In genomic region chr6:166751051-166751595, GRCh38 we compare ENCODE assay signal across 8 cellular contexts.
DNase-seq lines count a peak whose midpoint lies in the region; ATAC-seq and TF ChIP-seq lines count a peak whose summit lies in the region.

No MANE protein-coding gene starts in this region.

- CTCF ChIA-PET in activated naive CD4-positive, alpha-beta T cell treated with anti-CD3 and anti-CD28 coated beads for 36 hours (lab: Charles Lee), result no interaction called here

- ATAC-seq in HG03103 (IDR thresholded peaks at IDR 0.05; ENCODE audit: low read depth, unreplicated experiment), result peak; percentile 71

- H3K9me3 Mint-ChIP-seq in activated naive CD4-positive, alpha-beta T cell treated with anti-CD3 and anti-CD28 coated beads for 36 hours, result no peaks in the 10 kb centered on the region

- no peak overlapping the region for H3K4me3 Mint-ChIP-seq in activated naive CD4-positive, alpha-beta T cell treated with anti-CD3 and anti-CD28 coated beads for 36 hours

- H3K4me1 ChIP-seq in thymus (ENCODE audit: control insufficient read depth, insufficient read depth, low read length) (peaks cover 25% of the 10 kb centered on the region), tibial nerve (no peaks in the 10 kb centered on the region)

- H3K36me3 ChIP-seq in WERI-Rb-1 (no peaks in the 10 kb centered on the region), thymus (ENCODE audit: control insufficient read depth, insufficient read depth) (no peaks in the 10 kb centered on the region), tibial nerve (no peaks in the 10 kb centered on the region)

- H3K27me3 Mint-ChIP-seq in activated naive CD4-positive, alpha-beta T cell treated with anti-CD3 and anti-CD28 coated beads for 36 hours (ENCODE audit: low read depth), result no peaks in the 10 kb centered on the region

- H3K27ac ChIP-seq in WERI-Rb-1, result peak overlapping the region; percentile 58
- peak overlapping the region; percentile 62 for H3K27ac ChIP-seq in thymus (ENCODE audit: low read depth)
- no peak overlapping the region for H3K27ac ChIP-seq in tibial nerve

- no peak for TF ChIP-seq CTCF in WERI-Rb-1 (IDR thresholded peaks at IDR 0.05; ENCODE audit: low read depth, low read length)
- no peak for TF ChIP-seq CTCF in tibial nerve (IDR thresholded peaks at IDR 0.05)

- no peak for TF ChIP-seq POLR2A in tibial nerve (IDR thresholded peaks at IDR 0.05)

- TF ChIP-seq EP300 in tibial nerve (IDR thresholded peaks at IDR 0.05), result no peak

- H3K27me3 ChIP-seq in WERI-Rb-1 (ENCODE audit: insufficient read depth, low read depth, severe bottlenecking) (no peaks in the 10 kb centered on the region), thymus (ENCODE audit: control insufficient read depth, insufficient read depth) (no peaks in the 10 kb centered on the region), tibial nerve (peaks cover 0 to 4% of the 10 kb centered on the region in 2 donors)

- H3K36me3 Mint-ChIP-seq in activated naive CD4-positive, alpha-beta T cell treated with anti-CD3 and anti-CD28 coated beads for 36 hours (ENCODE audit: low read depth), result no peaks in the 10 kb centered on the region

- 0 out of 2 replicates have a peak overlapping the region, but pooled peaks have one; percentile 3 for H3K4me3 ChIP-seq in WERI-Rb-1 (ENCODE audit: low read depth, low read length)
- H3K4me3 ChIP-seq in thymus (ENCODE audit: low read length), result peak overlapping the region; percentile 49
- no peak overlapping the region for H3K4me3 ChIP-seq in tibial nerve

- peaks cover 10% of the 10 kb centered on the region for H3K4me1 Mint-ChIP-seq in activated naive CD4-positive, alpha-beta T cell treated with anti-CD3 and anti-CD28 coated beads for 36 hours (ENCODE audit: low read depth)

- intact Hi-C loops in activated naive CD4-positive, alpha-beta T cell treated with anti-CD3 and anti-CD28 coated beads for 36 hours (cut with micrococcal nuclease), result loop anchor here (10.0 kb wide), 1 partner anchor 236 kb away; no protein-coding TSS in a partner anchor

- H3K9me3 ChIP-seq in WERI-Rb-1 (ENCODE audit: severe bottlenecking) (no peaks in the 10 kb centered on the region), thymus (ENCODE audit: control insufficient read depth) (no peaks in the 10 kb centered on the region), tibial nerve (no peaks in the 10 kb centered on the region)

- H3K27ac Mint-ChIP-seq in activated naive CD4-positive, alpha-beta T cell treated with anti-CD3 and anti-CD28 coated beads for 36 hours, result no peak overlapping the region

- DNase-seq in activated naive CD4-positive, alpha-beta T cell treated with anti-CD3 and anti-CD28 coated beads for 36 hours, result peak; percentile 13
- DNase-seq in activated naive CD4-positive, alpha-beta T cell treated with Interleukin-2 at 50 U/mL for 16 hours, result no peak
- DNase-seq in WERI-Rb-1 (peak; percentile 92), superior temporal gyrus (ENCODE audit: extremely low spot score) (no peak), DMS153 (lab: John Stamatoyannopoulos, UW) (no peak), tibial nerve (ENCODE audit: low spot score in 2 of 2) (no peak)

- 8% methylated on average over 19 of the region's 19 CpGs for WGBS in thymus
- WGBS in tibial nerve, 2 donors, result 56 to 60% methylated on average over 16 to 19 of the region's 19 CpGs

Comparison
In these comparisons a context has a peak if more than half of its experiments do, and no peak if none do; other contexts are left out.
1. DNase-seq: peak in activated naive CD4-positive, alpha-beta T cell treated with anti-CD3 and anti-CD28 coated beads for 36 hours (single experiment) and WERI-Rb-1 (single experiment); none in activated naive CD4-positive, alpha-beta T cell treated with Interleukin-2 at 50 U/mL for 16 hours (single experiment), superior temporal gyrus (single experiment), DMS153 (single experiment) and tibial nerve (0 of 2).
2. H3K27ac ChIP-seq: peak in WERI-Rb-1 (single experiment) and thymus (single experiment); none in tibial nerve (0 of 4).
3. H3K4me3 ChIP-seq: peak in WERI-Rb-1 (single experiment) and thymus (single experiment); none in tibial nerve (0 of 4).